8 cellular contexts compared by ENCODE assay signal in the genomic region with DNA sequence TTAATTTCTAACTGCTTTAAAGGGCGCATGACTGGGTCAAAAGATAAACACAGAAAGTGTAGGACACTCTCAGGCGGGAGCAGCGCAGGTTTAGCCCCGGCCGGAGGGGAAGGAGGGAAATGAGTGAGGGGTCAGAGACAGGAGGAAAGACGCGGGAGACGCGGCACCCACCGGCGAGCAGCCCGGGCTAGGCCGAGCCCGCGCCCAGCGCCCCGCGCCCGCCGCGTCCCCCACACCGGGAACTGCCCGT. TPM values are rescaled to one million over a fixed set of nuclear protein-coding genes. Genes with fewer than 3 reads are reported as not detected.
DNase-seq lines count a peak whose midpoint lies in the region; ATAC-seq and TF ChIP-seq lines count a peak whose summit lies in the region.

No MANE protein-coding gene starts in this region.

- ATAC-seq in HG02571 (IDR thresholded peaks at IDR 0.05; ENCODE audit: unreplicated experiment), result peak; percentile 30

- peaks cover 36% of the 10 kb centered on the region for H3K4me1 Mint-ChIP-seq in Calu3 (ENCODE audit: low read depth, unreplicated experiment)
- H3K4me1 Mint-ChIP-seq in activated T-helper 2 cell treated with anti-CD3 and anti-CD28 coated beads, Interferon-gamma antibody, Interleukin-2, Interleukin-4, amounts not matched to agents 10 μg/mL and 5 μg/mL and 100 μg/mL, durations not matched to agents 14 hours and 24 hours and 36 hours (ENCODE audit: low read depth), result peaks cover 32% of the 10 kb centered on the region

- DNase-seq in Calu3, result no peak
- DNase-seq in activated T-helper 2 cell treated with anti-CD3 and anti-CD28 coated beads, Interferon-gamma antibody, Interleukin-2, Interleukin-4, amounts not matched to agents 10 μg/mL and 5 μg/mL and 100 μg/mL, durations not matched to agents 14 hours and 24 hours and 36 hours (ENCODE audit: low spot score), result no peak
- no peak for DNase-seq in hepatic stellate cell (ENCODE audit: low spot score)
- no peak for DNase-seq in RPMI8226
- no peak for DNase-seq in NCI-H1694 treated with DMSO at 0.1 percent for 48 hours (lab: John Stamatoyannopoulos, UW)

- WGBS in thymus, result 1% methylated on average over 23 of the region's 23 CpGs

- peaks cover 9% of the 10 kb centered on the region for H3K4me1 ChIP-seq in thymus (ENCODE audit: control insufficient read depth, insufficient read depth, low read length)

- H3K9me3 ChIP-seq in thymus (ENCODE audit: control insufficient read depth), result no peaks in the 10 kb centered on the region

- no peaks in the 10 kb centered on the region for H3K27me3 Mint-ChIP-seq in Calu3 (ENCODE audit: unreplicated experiment)
- H3K27me3 Mint-ChIP-seq in activated T-helper 2 cell treated with anti-CD3 and anti-CD28 coated beads, Interferon-gamma antibody, Interleukin-2, Interleukin-4, amounts not matched to agents 10 μg/mL and 5 μg/mL and 100 μg/mL, durations not matched to agents 14 hours and 24 hours and 36 hours (ENCODE audit: low read depth), result peaks cover 7% of the 10 kb centered on the region

- TF ChIP-seq CTCF in Calu3 (IDR thresholded peaks at IDR 0.05; ENCODE audit: unreplicated experiment), result no peak

- intact Hi-C loops in Calu3 (cut with micrococcal nuclease; ENCODE audit: unreplicated experiment), result loop anchor here (5.0 to 10.0 kb wide), 2 partner anchors 91 to 183 kb away; a partner anchor contains a TSS
- intact Hi-C loops in activated T-helper 2 cell treated with anti-CD3 and anti-CD28 coated beads, Interferon-gamma antibody, Interleukin-2, Interleukin-4, amounts not matched to agents 10 μg/mL and 5 μg/mL and 100 μg/mL, durations not matched to agents 14 hours and 24 hours and 36 hours (cut with micrococcal nuclease), result loop anchor here (1.0 kb wide), 3 partner anchors 46 to 182 kb away; a partner anchor contains a TSS

- H3K27ac Mint-ChIP-seq in Calu3 (ENCODE audit: unreplicated experiment), result peak overlapping the region; percentile 93
- H3K27ac Mint-ChIP-seq in activated T-helper 2 cell treated with anti-CD3 and anti-CD28 coated beads, Interferon-gamma antibody, Interleukin-2, Interleukin-4, amounts not matched to agents 10 μg/mL and 5 μg/mL and 100 μg/mL, durations not matched to agents 14 hours and 24 hours and 36 hours, result peak overlapping the region; percentile 60

- H3K27me3 ChIP-seq in layer of hippocampus (ENCODE audit: control insufficient read depth, insufficient read depth, low read length) (no peaks in the 10 kb centered on the region), thymus (ENCODE audit: control insufficient read depth, insufficient read depth) (no peaks in the 10 kb centered on the region)

- H3K9me3 Mint-ChIP-seq in Calu3 (ENCODE audit: low read depth, unreplicated experiment), result no peaks in the 10 kb centered on the region
- no peaks in the 10 kb centered on the region for H3K9me3 Mint-ChIP-seq in activated T-helper 2 cell treated with anti-CD3 and anti-CD28 coated beads, Interferon-gamma antibody, Interleukin-2, Interleukin-4, amounts not matched to agents 10 μg/mL and 5 μg/mL and 100 μg/mL, durations not matched to agents 14 hours and 24 hours and 36 hours

- peaks cover 12% of the 10 kb centered on the region for H3K36me3 Mint-ChIP-seq in Calu3 (ENCODE audit: insufficient read depth, unreplicated experiment)
- peaks cover 3% of the 10 kb centered on the region for H3K36me3 Mint-ChIP-seq in activated T-helper 2 cell treated with anti-CD3 and anti-CD28 coated beads, Interferon-gamma antibody, Interleukin-2, Interleukin-4, amounts not matched to agents 10 μg/mL and 5 μg/mL and 100 μg/mL, durations not matched to agents 14 hours and 24 hours and 36 hours (ENCODE audit: low read depth)

- CTCF ChIA-PET in Calu3 (lab: Charles Lee), result no interaction called here

- H3K4me3 Mint-ChIP-seq in Calu3 (ENCODE audit: low read depth, unreplicated experiment), result peak overlapping the region; percentile 94
- peak overlapping the region; percentile 92 for H3K4me3 Mint-ChIP-seq in activated T-helper 2 cell treated with anti-CD3 and anti-CD28 coated beads, Interferon-gamma antibody, Interleukin-2, Interleukin-4, amounts not matched to agents 10 μg/mL and 5 μg/mL and 100 μg/mL, durations not matched to agents 14 hours and 24 hours and 36 hours (ENCODE audit: low read depth)

- H3K27ac ChIP-seq in layer of hippocampus (ENCODE audit: low read depth, low read length), result peak overlapping the region; percentile 55
- peak overlapping the region; percentile 83 for H3K27ac ChIP-seq in thymus (ENCODE audit: low read depth)

- H3K4me3 ChIP-seq in thymus (ENCODE audit: low read length), result peak overlapping the region; percentile 79

- BruUV-seq in Calu3 (replicated peaks; lab: Mats Ljungman, UMichigan), result no TSS peak

- H3K36me3 ChIP-seq in thymus (ENCODE audit: control insufficient read depth, insufficient read depth), result no peaks in the 10 kb centered on the region

RNA-seq across cellular contexts. Expression of a gene that starts 0.6 kb away (rescaled TPM):
- total RNA-seq in Calu3 (2022), result 9.7 and 10.4 TPM in 2 replicates
- 9.8 and 11.0 TPM in 2 replicates for total RNA-seq in activated T-helper 2 cell treated with anti-CD3 and anti-CD28 coated beads, Interferon-gamma antibody, Interleukin-2, Interleukin-4, amounts not matched to agents 10 μg/mL and 5 μg/mL and 100 μg/mL, durations not matched to agents 14 hours and 24 hours and 36 hours
- polyA plus RNA-seq in thymus, result 3.7 TPM
